ENCODE assay signal across 17 cellular contexts in genomic region chr3:45537596-45537959, GRCh38. TPM values are rescaled to one million over a fixed set of nuclear protein-coding genes. Genes with fewer than 3 reads are reported as not detected.
DNase-seq lines count a peak whose midpoint lies in the region; ATAC-seq and TF ChIP-seq lines count a peak whose summit lies in the region.
"Had no signal": no experiment of that assay in that cellular context is flagged by ENCODE, and none has a peak within 500 bp of the region (broad histone marks: within the 10 kb centered on the region; RNA-seq: fewer than 3 reads in every experiment).

No MANE protein-coding gene starts in this region.

- DNase-seq in cardiac muscle cell (ENCODE audit: low read depth in 1 of 2, low spot score in 1 of 2): no peak
- no peak for DNase-seq in Right ventricle myocardium inferior (ENCODE audit: missing footprints)
- DNase-seq in left cardiac atrium: no peak
- no peak for DNase-seq in trophoblast cell
- DNase-seq in occipital lobe (lab: John Stamatoyannopoulos, UW): no peak
- DNase-seq in aorta: no peak
- DNase-seq: activated CD4-positive, CD25-positive, alpha-beta regulatory T cell treated with anti-CD3 and anti-CD28 coated beads, Interleukin-2, amount 50 U/mL, for 72 hours; activated gamma-delta T cell; amniotic stem cell; CD4-positive, alpha-beta memory T cell; foreskin melanocyte; left lung; naive thymus-derived CD4-positive, alpha-beta T cell; OCI-M1; stimulated activated naive CD4-positive, alpha-beta T cell treated with Interleukin-2 at 50 U/mL for 16 hours had no signal

- H3K36me3 ChIP-seq in cardiac muscle cell (no peaks in the 10 kb centered on the region), trophoblast cell (ENCODE audit: control insufficient read depth in 1 of 2, insufficient read depth in 2 of 2, low read length in 2 of 2) (peaks cover 3 to 9% of the 10 kb centered on the region in 2 experiments), aorta (ENCODE audit: control insufficient read depth in 1 of 2, insufficient read depth in 2 of 2, low read length in 1 of 2) (peaks cover 0 to 5% of the 10 kb centered on the region in 2 donors)

- H3K9me3 ChIP-seq in cardiac muscle cell (ENCODE audit: low read depth): no peaks in the 10 kb centered on the region
- no peaks in the 10 kb centered on the region for H3K9me3 ChIP-seq in trophoblast cell (ENCODE audit: insufficient read depth, low read depth, low read length)
- H3K9me3 ChIP-seq in aorta (ENCODE audit: control insufficient read depth, low read length): no peaks in the 10 kb centered on the region
- H3K9me3 ChIP-seq: left lung had no signal

- TF ChIP-seq CTCF in cardiac muscle cell (IDR thresholded peaks at IDR 0.05; ENCODE audit: low read depth, low read length): no peak

- H4K91ac ChIP-seq in trophoblast cell (ENCODE audit: low read depth, low read length): no peak overlapping the region

- H3K27me3 ChIP-seq in cardiac muscle cell: no peaks in the 10 kb centered on the region
- no peaks in the 10 kb centered on the region for H3K27me3 ChIP-seq in trophoblast cell (ENCODE audit: insufficient read depth, low read length)
- no peaks in the 10 kb centered on the region for H3K27me3 ChIP-seq in aorta (ENCODE audit: control insufficient read depth in 1 of 2, insufficient read depth in 2 of 2, low read length in 1 of 2)
- H3K27me3 ChIP-seq: left lung had no signal

- ATAC-seq in Right ventricle myocardium inferior: no peak
- ATAC-seq in left cardiac atrium: peak; percentile 7 to 11
- no peak for ATAC-seq in GM18498 (IDR thresholded peaks at IDR 0.05; ENCODE audit: unreplicated experiment)
- no peak for ATAC-seq in GM21723 (IDR thresholded peaks at IDR 0.05; ENCODE audit: unreplicated experiment)
- no peak for ATAC-seq in aorta (ENCODE audit: low FRiP score)
- ATAC-seq: left lung had no signal

- no peak overlapping the region for H2AFZ ChIP-seq in trophoblast cell (ENCODE audit: insufficient read depth, low read length, poor library complexity)

- WGBS in trophoblast cell (ENCODE audit: extremely low coverage, insufficient coverage, insufficient read length): no CpG with 5 or more reads among the region's 5 CpGs
- 83% methylated on average over 5 of the region's 5 CpGs for WGBS in aorta, 2 donors

- H3K18ac ChIP-seq in trophoblast cell (ENCODE audit: low read length): no peak overlapping the region

- no peak overlapping the region for H4K8ac ChIP-seq in trophoblast cell (ENCODE audit: low read depth, low read length)

- peak overlapping the region; percentile 59 for H2AK5ac ChIP-seq in trophoblast cell (ENCODE audit: low read length)

- H3K4me3 ChIP-seq in cardiac muscle cell (no peak overlapping the region), trophoblast cell (ENCODE audit: low read depth, low read length) (no peak overlapping the region), aorta (ENCODE audit: low read length in 2 of 2) (no peak overlapping the region)
- H3K4me3 ChIP-seq: left lung had no signal

- H3K27ac ChIP-seq in cardiac muscle cell (peak overlapping the region; percentile 57), trophoblast cell (ENCODE audit: low read depth, low read length) (no peak overlapping the region), aorta (ENCODE audit: low read depth in 1 of 2, low read length in 2 of 2) (no peak overlapping the region)

- no peak overlapping the region for H3K23ac ChIP-seq in trophoblast cell (ENCODE audit: low read length)

- intact Hi-C loops in Right ventricle myocardium inferior (cut with DNase I): loop anchor here (2.0 kb wide), 1 partner anchor 23 kb away; no protein-coding TSS in a partner anchor
- intact Hi-C loops in left cardiac atrium (cut with DNase I): no loop called here
- intact Hi-C loops in aorta (cut with DNase I): no loop called here

- H3K79me1 ChIP-seq in trophoblast cell (ENCODE audit: low read length): peaks cover 2% of the 10 kb centered on the region

- no peak overlapping the region for H2BK12ac ChIP-seq in trophoblast cell (ENCODE audit: low read length)

- no peak overlapping the region for H3K4ac ChIP-seq in trophoblast cell (ENCODE audit: low read depth, low read length)

- H3K4me2 ChIP-seq in trophoblast cell (ENCODE audit: low read length): no peak overlapping the region

- H3K9ac ChIP-seq in trophoblast cell (ENCODE audit: low read length): no peak overlapping the region

- H3K4me1 ChIP-seq in cardiac muscle cell (ENCODE audit: low read depth): peaks cover 14% of the 10 kb centered on the region
- H3K4me1 ChIP-seq in trophoblast cell (ENCODE audit: control insufficient read depth in 1 of 2, insufficient read depth in 2 of 2, low read length in 2 of 2): peaks cover 9 to 18% of the 10 kb centered on the region in 2 experiments
- no peaks in the 10 kb centered on the region for H3K4me1 ChIP-seq in aorta (ENCODE audit: control insufficient read depth in 1 of 2, insufficient read depth in 2 of 2, low read length in 2 of 2)

- peaks cover 3% of the 10 kb centered on the region for H3K79me2 ChIP-seq in trophoblast cell (ENCODE audit: control insufficient read depth, insufficient read depth, low read length, poor library complexity)

- H4K12ac ChIP-seq in trophoblast cell (ENCODE audit: low read depth, low read length): no peak overlapping the region

- H2BK5ac ChIP-seq in trophoblast cell (ENCODE audit: low read depth, low read length, poor library complexity): no peak overlapping the region

- no peak overlapping the region for H2BK120ac ChIP-seq in trophoblast cell (ENCODE audit: insufficient read depth, low read length, poor library complexity)

- H3K14ac ChIP-seq in trophoblast cell (ENCODE audit: low read length): no peak overlapping the region

RNA-seq across cellular contexts. Expression of gene LIMD1, which starts 57.0 kb away (rescaled TPM):
- total RNA-seq in cardiac muscle cell (24.6 and 44.0 TPM in 2 replicates), Right ventricle myocardium inferior (34.1 TPM), left cardiac atrium (10 to 100 TPM; 20.5 to 22.8 TPM), occipital lobe (6.7 TPM), aorta (10 to 100 TPM; 33.6 to 50.5 TPM)
- polyA plus RNA-seq in cardiac muscle cell (19.4 and 30.3 TPM in 2 replicates), aorta (1 to 10 TPM; 4.4 to 7.7 TPM)
- polyA plus RNA-seq in trophoblast cell (2013): 4.3 TPM in 2 replicates

Comparison
In these comparisons a context has a peak if more than half of its experiments do, and no peak if none do; other contexts are left out.
1. ATAC-seq: peak in left cardiac atrium (2 of 2); none in Right ventricle myocardium inferior (single experiment), GM18498 (single experiment), GM21723 (single experiment) and aorta (single experiment).